Comparison of ENCODE assay signal across 9 cellular contexts in the genomic region with DNA sequence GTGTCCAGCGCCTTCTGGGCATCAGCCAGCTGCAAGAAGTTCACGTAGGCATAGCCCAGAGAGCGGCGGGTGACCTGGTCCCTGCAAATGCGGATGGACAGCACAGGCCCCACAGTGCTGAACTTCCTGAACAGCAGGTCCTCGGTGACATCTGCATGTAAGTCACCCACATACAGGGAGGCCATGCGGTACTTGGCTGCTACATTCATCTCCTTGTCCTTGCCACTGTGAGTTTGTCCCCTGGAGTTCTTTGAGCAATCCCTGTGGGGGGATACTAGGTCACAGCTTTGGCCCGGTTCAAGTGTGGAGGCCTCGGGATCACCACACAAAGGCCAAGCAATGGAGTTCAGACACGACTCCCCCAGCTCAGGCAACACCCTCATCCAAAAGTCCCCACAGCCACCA. TPM values are rescaled to one million over a fixed set of nuclear protein-coding genes. Genes with fewer than 3 reads are reported as not detected.
DNase-seq lines count a peak whose midpoint lies in the region; ATAC-seq and TF ChIP-seq lines count a peak whose summit lies in the region.
"Had no signal": no experiment of that assay in that cellular context is flagged by ENCODE, and none has a peak within 500 bp of the region (broad histone marks: within the 10 kb centered on the region; RNA-seq: fewer than 3 reads in every experiment).

No MANE protein-coding gene starts in this region.

- H3K9ac ChIP-seq in endodermal cell (ENCODE audit: extremely low read depth, low read length, poor library complexity, severe bottlenecking): peak overlapping the region; percentile 45

- peaks cover 12% of the 10 kb centered on the region for H3K36me3 Mint-ChIP-seq in endodermal cell (ENCODE audit: low read depth)
- H3K36me3 Mint-ChIP-seq: activated naive CD8-positive, alpha-beta T cell treated with anti-CD3 and anti-CD28 coated beads, Interleukin-2, amount 10 ng/mL, durations not matched to agents 7 days and 5 days had no signal

- H3K27me3 ChIP-seq in MG63 (no peaks in the 10 kb centered on the region), endodermal cell (ENCODE audit: control insufficient read depth, insufficient read depth, low read length, poor library complexity, severe bottlenecking) (no peaks in the 10 kb centered on the region), upper lobe of left lung (no peaks in the 10 kb centered on the region)

- 89 to 90% methylated on average over 9 to 10 of the region's 10 CpGs for WGBS in endodermal cell (ENCODE audit: insufficient coverage in 1 of 2, insufficient read length in 1 of 2), 2 experiments
- 84 to 93% methylated on average over 6 to 8 of the region's 10 CpGs for WGBS in mesodermal cell (ENCODE audit: insufficient coverage in 2 of 2), 2 experiments
- WGBS in upper lobe of left lung, 2 donors: 76 to 81% methylated on average over 3 to 10 of the region's 10 CpGs

- H3K4me1 Mint-ChIP-seq in endodermal cell: peaks cover 10% of the 10 kb centered on the region
- H3K4me1 Mint-ChIP-seq: activated naive CD8-positive, alpha-beta T cell treated with anti-CD3 and anti-CD28 coated beads, Interleukin-2, amount 10 ng/mL, durations not matched to agents 7 days and 5 days had no signal

- no peak for DNase-seq in MG63
- DNase-seq in endodermal cell: no peak
- DNase-seq in upper lobe of left lung: peak in 1 of 2 donors; percentile 9
- no peak for DNase-seq in NCI-H345 (lab: John Stamatoyannopoulos, UW)
- DNase-seq: activated naive CD8-positive, alpha-beta T cell treated with anti-CD3 and anti-CD28 coated beads, Interleukin-2, amount 10 ng/mL, durations not matched to agents 7 days and 5 days; T1000 had no signal

- H3K27me3 Mint-ChIP-seq in endodermal cell (ENCODE audit: insufficient read depth): no peaks in the 10 kb centered on the region
- H3K27me3 Mint-ChIP-seq: activated naive CD8-positive, alpha-beta T cell treated with anti-CD3 and anti-CD28 coated beads, Interleukin-2, amount 10 ng/mL, durations not matched to agents 7 days and 5 days had no signal

- TF ChIP-seq CTCF in endodermal cell (conservative IDR thresholded peaks at IDR 0.05) (no peak), upper lobe of left lung (IDR thresholded peaks at IDR 0.05) (no peak)

- peak overlapping the region; percentile 48 for H3K27ac Mint-ChIP-seq in endodermal cell
- H3K27ac Mint-ChIP-seq: activated naive CD8-positive, alpha-beta T cell treated with anti-CD3 and anti-CD28 coated beads, Interleukin-2, amount 10 ng/mL, durations not matched to agents 7 days and 5 days had no signal

- H3K4me3 ChIP-seq in MG63 (peak overlapping the region; percentile 47), endodermal cell (ENCODE audit: low read length) (peak overlapping the region; percentile 75), mesodermal cell (ENCODE audit: extremely low read depth, insufficient read depth, low read length, poor library complexity, severe bottlenecking) (peak overlapping the region; percentile 50), upper lobe of left lung (peak overlapping the region in 3 of 4 donors; percentile 51 to 61 (median 58))

- TF ChIP-seq POLR2A in upper lobe of left lung (IDR thresholded peaks at IDR 0.05): no peak

- H3K4me3 Mint-ChIP-seq in endodermal cell: peak overlapping the region; percentile 69
- H3K4me3 Mint-ChIP-seq: activated naive CD8-positive, alpha-beta T cell treated with anti-CD3 and anti-CD28 coated beads, Interleukin-2, amount 10 ng/mL, durations not matched to agents 7 days and 5 days had no signal

- H3K4me1 ChIP-seq in endodermal cell (ENCODE audit: control insufficient read depth, insufficient read depth, low read length) (peaks cover 2% of the 10 kb centered on the region), mesodermal cell (ENCODE audit: control insufficient read depth, insufficient read depth, low read length, poor library complexity, severe bottlenecking) (no peaks in the 10 kb centered on the region), upper lobe of left lung (peaks cover 0 to 9% (median 0%) of the 10 kb centered on the region in 4 donors)

- H3K9me3 Mint-ChIP-seq in endodermal cell: peaks cover 3% of the 10 kb centered on the region

- H3K9me3 ChIP-seq in MG63 (no peaks in the 10 kb centered on the region), endodermal cell (ENCODE audit: control insufficient read depth, low read length) (peaks cover 5% of the 10 kb centered on the region), mesodermal cell (ENCODE audit: control insufficient read depth, low read length) (no peaks in the 10 kb centered on the region), upper lobe of left lung (no peaks in the 10 kb centered on the region)

- ATAC-seq in upper lobe of left lung (ENCODE audit: low FRiP score in 2 of 2) (peak; percentile 37 to 67), HG02588 (IDR thresholded peaks at IDR 0.05; ENCODE audit: unreplicated experiment) (no peak)
- ATAC-seq in activated CD4-positive, CD25-positive, alpha-beta regulatory T cell treated with anti-CD3 and anti-CD28 coated beads, Interleukin-2, amount 50 U/mL, for 24 hours: no peak

- H3K36me3 ChIP-seq in MG63 (no peaks in the 10 kb centered on the region), endodermal cell (ENCODE audit: control insufficient read depth, insufficient read depth, low read length) (no peaks in the 10 kb centered on the region), mesodermal cell (ENCODE audit: control insufficient read depth, insufficient read depth, low read length) (no peaks in the 10 kb centered on the region), upper lobe of left lung (no peaks in the 10 kb centered on the region)

- TF ChIP-seq EP300 in upper lobe of left lung (IDR thresholded peaks at IDR 0.05): no peak

- H3K27ac ChIP-seq in endodermal cell (ENCODE audit: low read depth, low read length) (no peak overlapping the region), mesodermal cell (ENCODE audit: low read depth, low read length, severe bottlenecking) (peak overlapping the region; percentile 57), upper lobe of left lung (peak overlapping the region in 1 of 4 donors; percentile 73)

RNA-seq across cellular contexts. Expression of gene PABPC4L, which starts 0.8 kb away (rescaled TPM):
- total RNA-seq in MG63 (2014; rRNA removed; shearing (Covaris generic); ENCODE audit: low replicate concordance): under 0.01 TPM in 1 of 2 replicates, not detected in the other
- total RNA-seq in endodermal cell (1 to 10 TPM; 6.4 to 7.5 TPM), upper lobe of left lung (1 to 10 TPM in 1 of 6 donors, under 1 TPM in 5; 0.31 to 1.0 (median 0.47) TPM)
- polyA plus RNA-seq in endodermal cell (2013, experiment 1 of 2): 8.4 TPM
- 8.7 TPM for polyA plus RNA-seq in endodermal cell (2013, experiment 2 of 2)
- 8.9 TPM for polyA plus RNA-seq in mesodermal cell (2013, experiment 1 of 2)
- 9.0 TPM for polyA plus RNA-seq in mesodermal cell (2013, experiment 2 of 2)
- total RNA-seq: activated naive CD8-positive, alpha-beta T cell treated with anti-CD3 and anti-CD28 coated beads, Interleukin-2, amount 10 ng/mL, durations not matched to agents 7 days and 5 days had no signal

Comparison
In these comparisons a context has a peak if more than half of its experiments do, and no peak if none do; other contexts are left out.
1. ATAC-seq: peak in upper lobe of left lung (2 of 2); none in HG02588 (single experiment) and activated CD4-positive, CD25-positive, alpha-beta regulatory T cell treated with anti-CD3 and anti-CD28 coated beads, Interleukin-2, amount 50 U/mL, for 24 hours (0 of 2).
2. Peak in every context shown above with its lines, with median percentiles within 50 percentile points of each other: H3K4me3 ChIP-seq.